22 cellular contexts compared by ENCODE assay signal in genomic region chr16:75593308-75593707, GRCh38. TPM values are rescaled to one million over a fixed set of nuclear protein-coding genes. Genes with fewer than 3 reads are reported as not detected.
DNase-seq lines count a peak whose midpoint lies in the region; ATAC-seq and TF ChIP-seq lines count a peak whose summit lies in the region.
"Had no signal": no experiment of that assay in that cellular context is flagged by ENCODE, and none has a peak within 500 bp of the region (broad histone marks: within the 10 kb centered on the region; RNA-seq: fewer than 3 reads in every experiment).

No MANE protein-coding gene starts in this region.

- no peak overlapping the region for H3K4me2 ChIP-seq in PC-9

- no TSS peak for BruUV-seq in PC-9 (replicated peaks; lab: Mats Ljungman, UMichigan)

- H3F3A ChIP-seq in PC-9 (ENCODE audit: insufficient read depth, low read depth), result no peaks in the 10 kb centered on the region

- POLR2A ChIA-PET in activated CD8-positive, alpha-beta T cell treated with anti-CD3 and anti-CD28 coated beads for 36 hours (lab: Charles Lee), result interaction anchor here (1.1 to 1.3 kb wide), 2 partner anchors 27 to 28 kb away, joined by 3 to 4 read pairs; partner anchors contain the start of gene GABARAPL2
- POLR2A ChIA-PET in activated CD8-positive, alpha-beta T cell treated with anti-CD3 and anti-CD28 coated beads, Interleukin-2, amount 10 ng/mL, durations not matched to agents 7 days and 5 days (lab: Charles Lee), result interaction anchor here (1.1 kb wide), 1 partner anchor 30 kb away, joined by 5 read pairs; the partner anchor contains the start of gene ADAT1
- POLR2A ChIA-PET in PC-9 (lab: Charles Lee; ENCODE audit: unreplicated experiment), result no interaction called here

- no peaks in the 10 kb centered on the region for H3K4me1 ChIP-seq in PC-9 (replicated peaks; ENCODE audit: insufficient read depth)
- H3K4me1 ChIP-seq: pancreas had no signal

- peaks cover 14% of the 10 kb centered on the region for H3K4me1 Mint-ChIP-seq in activated CD8-positive, alpha-beta T cell treated with anti-CD3 and anti-CD28 coated beads for 36 hours (ENCODE audit: low read depth)
- H3K4me1 Mint-ChIP-seq in activated CD8-positive, alpha-beta T cell treated with anti-CD3 and anti-CD28 coated beads, Interleukin-2, amount 10 ng/mL, durations not matched to agents 7 days and 5 days (ENCODE audit: low read depth), result peaks cover 13% of the 10 kb centered on the region
- peaks cover 43% of the 10 kb centered on the region for H3K4me1 Mint-ChIP-seq in nephron progenitor cell
- H3K4me1 Mint-ChIP-seq: B cell had no signal

- no peaks in the 10 kb centered on the region for H3K27me3 ChIP-seq in PC-9 (ENCODE audit: insufficient read depth, low read depth)
- H3K27me3 ChIP-seq: pancreas, right atrium auricular region, testis, uterus had no signal

- ATAC-seq in activated CD8-positive, alpha-beta T cell treated with anti-CD3 and anti-CD28 coated beads for 36 hours, result no peak
- no peak for ATAC-seq in activated CD8-positive, alpha-beta T cell treated with anti-CD3 and anti-CD28 coated beads, Interleukin-2, amount 10 ng/mL, durations not matched to agents 7 days and 5 days

- H3K4me3 ChIP-seq in PC-9, result no peak overlapping the region
- H3K4me3 ChIP-seq: GM23248, pancreas, right atrium auricular region, testis, uterus had no signal

- H3K36me3 Mint-ChIP-seq in activated CD8-positive, alpha-beta T cell treated with anti-CD3 and anti-CD28 coated beads for 36 hours (ENCODE audit: low read depth), result peaks cover 27% of the 10 kb centered on the region
- peaks cover 17% of the 10 kb centered on the region for H3K36me3 Mint-ChIP-seq in activated CD8-positive, alpha-beta T cell treated with anti-CD3 and anti-CD28 coated beads, Interleukin-2, amount 10 ng/mL, durations not matched to agents 7 days and 5 days (ENCODE audit: low read depth)
- H3K36me3 Mint-ChIP-seq in nephron progenitor cell (ENCODE audit: low read depth), result peaks cover 49% of the 10 kb centered on the region

- CTCF ChIA-PET in activated CD8-positive, alpha-beta T cell treated with anti-CD3 and anti-CD28 coated beads for 36 hours (lab: Charles Lee), result no interaction called here
- CTCF ChIA-PET in activated CD8-positive, alpha-beta T cell treated with anti-CD3 and anti-CD28 coated beads, Interleukin-2, amount 10 ng/mL, durations not matched to agents 7 days and 5 days (lab: Charles Lee), result no interaction called here
- CTCF ChIA-PET in PC-9 (lab: Charles Lee), result no interaction called here

- H3K79me2 ChIP-seq in PC-9 (ENCODE audit: low read depth), result no peaks in the 10 kb centered on the region

- no peak overlapping the region for H3K4me3 Mint-ChIP-seq in activated CD8-positive, alpha-beta T cell treated with anti-CD3 and anti-CD28 coated beads for 36 hours
- no peak overlapping the region for H3K4me3 Mint-ChIP-seq in activated CD8-positive, alpha-beta T cell treated with anti-CD3 and anti-CD28 coated beads, Interleukin-2, amount 10 ng/mL, durations not matched to agents 7 days and 5 days
- H3K4me3 Mint-ChIP-seq in nephron progenitor cell, result no peak overlapping the region
- H3K4me3 Mint-ChIP-seq: activated naive CD8-positive, alpha-beta T cell treated with anti-CD3 and anti-CD28 coated beads, Interleukin-2, amount 10 ng/mL, durations not matched to agents 7 days and 5 days; B cell; central memory CD8-positive, alpha-beta T cell; natural killer cell treated with Interleukin-12 subunit alpha and Interleukin-12 subunit beta and Interleukin-15 and Interleukin-18, amount 100 ng/mL, for 72 hours had no signal

- no peak for TF ChIP-seq CTCF in activated CD8-positive, alpha-beta T cell treated with anti-CD3 and anti-CD28 coated beads for 36 hours (IDR thresholded peaks at IDR 0.05)
- TF ChIP-seq CTCF in nephron progenitor cell (IDR thresholded peaks at IDR 0.05) (no peak), GM13976 (IDR thresholded peaks at IDR 0.05; ENCODE audit: borderline replicate concordance, control extremely low read depth, extremely low read depth, insufficient read depth, missing control alignments) (no peak), PC-9 (conservative IDR thresholded peaks at IDR 0.05) (no peak)

- H3K9me3 ChIP-seq in PC-9 (ENCODE audit: insufficient read depth, low read depth), result no peaks in the 10 kb centered on the region
- H3K9me3 ChIP-seq: pancreas, right atrium auricular region, testis, uterus had no signal

- in situ Hi-C loops in GM13976 (cut with MboI; ENCODE audit: low sequenced_read_pairs, unreplicated experiment), result no loop called here

- no peak overlapping the region for H3K27ac ChIP-seq in PC-9
- H3K27ac ChIP-seq: GM23248, pancreas, testis, uterus had no signal

- H2AFZ ChIP-seq in PC-9, result no peak overlapping the region
- H2AFZ ChIP-seq: GM23248 had no signal

- DNase-seq in activated CD8-positive, alpha-beta T cell treated with anti-CD3 and anti-CD28 coated beads for 36 hours, result no peak
- no peak for DNase-seq in activated CD8-positive, alpha-beta T cell treated with anti-CD3 and anti-CD28 coated beads, Interleukin-2, amount 10 ng/mL, durations not matched to agents 7 days and 5 days
- DNase-seq in NOMO-1 treated with DMSO at 0.1 percent for 48 hours (lab: John Stamatoyannopoulos, UW; ENCODE audit: unreplicated experiment) (peak; percentile 71), nephron progenitor cell (no peak), GM13976 (ENCODE audit: low spot score) (no peak), PC-9 (no peak)
- DNase-seq: activated CD4-positive, alpha-beta T cell treated with anti-CD3 and anti-CD28 coated beads, Interleukin-2, amount 50 U/mL, for 4 hours; activated CD8-positive, alpha-beta memory T cell treated with anti-CD3 and anti-CD28 coated beads, Interleukin-2, amount 50 U/mL, for 48 hours; activated naive CD8-positive, alpha-beta T cell treated with anti-CD3 and anti-CD28 coated beads, Interleukin-2, amount 10 ng/mL, durations not matched to agents 7 days and 5 days; NCI-H146; NCI-H510A treated with DMSO at 0.1 percent for 48 hours; pancreas; stimulated activated CD4-positive, alpha-beta T cell treated with anti-CD3 and anti-CD28 coated beads, Interleukin-12 subunit alpha, Interleukin-12 subunit beta, amount 100 ng/mL, for 4 hours; stimulated activated CD4-positive, alpha-beta T cell treated with anti-CD3 and anti-CD28 coated beads, Interleukin-4, amount 100 ng/mL, for 4 hours; stimulated activated naive CD4-positive, alpha-beta T cell treated with Interleukin-2 at 50 U/mL for 16 hours; testis; uterus had no signal

- peak overlapping the region; percentile 42 for H3K27ac Mint-ChIP-seq in activated CD8-positive, alpha-beta T cell treated with anti-CD3 and anti-CD28 coated beads for 36 hours
- H3K27ac Mint-ChIP-seq in activated CD8-positive, alpha-beta T cell treated with anti-CD3 and anti-CD28 coated beads, Interleukin-2, amount 10 ng/mL, durations not matched to agents 7 days and 5 days, result no peak overlapping the region
- peak overlapping the region; percentile 59 for H3K27ac Mint-ChIP-seq in nephron progenitor cell
- H3K27ac Mint-ChIP-seq: B cell had no signal

- no peaks in the 10 kb centered on the region for H3K27me3 Mint-ChIP-seq in activated CD8-positive, alpha-beta T cell treated with anti-CD3 and anti-CD28 coated beads for 36 hours
- no peaks in the 10 kb centered on the region for H3K27me3 Mint-ChIP-seq in activated CD8-positive, alpha-beta T cell treated with anti-CD3 and anti-CD28 coated beads, Interleukin-2, amount 10 ng/mL, durations not matched to agents 7 days and 5 days (ENCODE audit: low read depth)
- no peaks in the 10 kb centered on the region for H3K27me3 Mint-ChIP-seq in nephron progenitor cell (ENCODE audit: low read depth, poor library complexity)
- H3K27me3 Mint-ChIP-seq: activated naive CD8-positive, alpha-beta T cell treated with anti-CD3 and anti-CD28 coated beads, Interleukin-2, amount 10 ng/mL, durations not matched to agents 7 days and 5 days; B cell; central memory CD8-positive, alpha-beta T cell; natural killer cell treated with Interleukin-12 subunit alpha and Interleukin-12 subunit beta and Interleukin-15 and Interleukin-18, amount 100 ng/mL, for 72 hours had no signal

- no peaks in the 10 kb centered on the region for H3K36me3 ChIP-seq in PC-9 (ENCODE audit: low read depth)
- H3K36me3 ChIP-seq: pancreas, right atrium auricular region, uterus had no signal

- H3K9me2 ChIP-seq in PC-9 (ENCODE audit: insufficient read depth), result no peaks in the 10 kb centered on the region

- intact Hi-C loops in activated CD8-positive, alpha-beta T cell treated with anti-CD3 and anti-CD28 coated beads for 36 hours (cut with micrococcal nuclease), result no loop called here
- intact Hi-C loops in PC-9 (cut with micrococcal nuclease; ENCODE audit: unreplicated experiment), result no loop called here

- H3K9me3 Mint-ChIP-seq in activated CD8-positive, alpha-beta T cell treated with anti-CD3 and anti-CD28 coated beads for 36 hours, result no peaks in the 10 kb centered on the region
- no peaks in the 10 kb centered on the region for H3K9me3 Mint-ChIP-seq in activated CD8-positive, alpha-beta T cell treated with anti-CD3 and anti-CD28 coated beads, Interleukin-2, amount 10 ng/mL, durations not matched to agents 7 days and 5 days (ENCODE audit: insufficient read depth)
- H3K9me3 Mint-ChIP-seq in nephron progenitor cell, result peaks cover 11% of the 10 kb centered on the region
- H3K9me3 Mint-ChIP-seq: central memory CD8-positive, alpha-beta T cell; natural killer cell treated with Interleukin-12 subunit alpha and Interleukin-12 subunit beta and Interleukin-15 and Interleukin-18, amount 100 ng/mL, for 72 hours had no signal

- no peaks in the 10 kb centered on the region for H4K20me1 ChIP-seq in PC-9 (ENCODE audit: insufficient read depth)

RNA-seq across cellular contexts. Expression of gene GABARAPL2, which starts 27.1 kb away (rescaled TPM):
- 10 to 100 TPM; 56.3 to 57.4 TPM for total RNA-seq in activated CD8-positive, alpha-beta T cell treated with anti-CD3 and anti-CD28 coated beads for 36 hours
- 10 to 100 TPM; 57.3 to 59.6 TPM for total RNA-seq in activated CD8-positive, alpha-beta T cell treated with anti-CD3 and anti-CD28 coated beads, Interleukin-2, amount 10 ng/mL, durations not matched to agents 7 days and 5 days
- total RNA-seq in PC-9 (2021), result 86.1 and 103 TPM in 2 replicates

RNA-seq across cellular contexts. Expression of gene ADAT1, which starts 29.8 kb away (rescaled TPM):
- total RNA-seq in activated CD8-positive, alpha-beta T cell treated with anti-CD3 and anti-CD28 coated beads for 36 hours, result 10 to 100 TPM; 41.7 to 43.6 TPM
- 10 to 100 TPM; 51.8 to 51.9 TPM for total RNA-seq in activated CD8-positive, alpha-beta T cell treated with anti-CD3 and anti-CD28 coated beads, Interleukin-2, amount 10 ng/mL, durations not matched to agents 7 days and 5 days
- total RNA-seq in PC-9 (2021), result 57.9 and 66.4 TPM in 2 replicates

RNA-seq across cellular contexts. Expression of gene TMEM231, which starts 37.3 kb away (rescaled TPM):
- 1 to 10 TPM; 4.9 to 5.1 TPM for total RNA-seq in activated CD8-positive, alpha-beta T cell treated with anti-CD3 and anti-CD28 coated beads for 36 hours
- 1 to 10 TPM; 2.1 to 2.3 TPM for total RNA-seq in activated CD8-positive, alpha-beta T cell treated with anti-CD3 and anti-CD28 coated beads, Interleukin-2, amount 10 ng/mL, durations not matched to agents 7 days and 5 days
- 17.7 and 18.8 TPM in 2 replicates for total RNA-seq in PC-9 (2021)

RNA-seq across cellular contexts. Expression of gene KARS1, which starts 54.2 kb away (rescaled TPM):
- total RNA-seq in activated CD8-positive, alpha-beta T cell treated with anti-CD3 and anti-CD28 coated beads for 36 hours, result 100 to 1,000 TPM; 320 to 335 TPM
- 100 to 1,000 TPM; 208 TPM for total RNA-seq in activated CD8-positive, alpha-beta T cell treated with anti-CD3 and anti-CD28 coated beads, Interleukin-2, amount 10 ng/mL, durations not matched to agents 7 days and 5 days
- 101 and 132 TPM in 2 replicates for total RNA-seq in PC-9 (2021)

RNA-seq across cellular contexts. Expression of gene TERF2IP, which starts 54.3 kb away (rescaled TPM):
- 10 to 100 TPM; 66.3 to 68.1 TPM for total RNA-seq in activated CD8-positive, alpha-beta T cell treated with anti-CD3 and anti-CD28 coated beads for 36 hours
- 10 to 100 TPM; 61.4 to 63.2 TPM for total RNA-seq in activated CD8-positive, alpha-beta T cell treated with anti-CD3 and anti-CD28 coated beads, Interleukin-2, amount 10 ng/mL, durations not matched to agents 7 days and 5 days
- total RNA-seq in PC-9 (2021), result 16.9 and 19.3 TPM in 2 replicates
